ENCODE assay signal across 17 cellular contexts in genomic region chr4:1797861-1798529, GRCh38. TPM values are rescaled to one million over a fixed set of nuclear protein-coding genes. Genes with fewer than 3 reads are reported as not detected.
DNase-seq lines count a peak whose midpoint lies in the region; ATAC-seq and TF ChIP-seq lines count a peak whose summit lies in the region.
"Had no signal": no experiment of that assay in that cellular context is flagged by ENCODE, and none has a peak within 500 bp of the region (broad histone marks: within the 10 kb centered on the region; RNA-seq: fewer than 3 reads in every experiment).

No MANE protein-coding gene starts in this region.

- H3K36me3 ChIP-seq in HEK293 (ENCODE audit: control insufficient read depth in 2 of 2, insufficient read depth in 1 of 2, low read length in 2 of 2) (peaks cover 0 to 58% of the 10 kb centered on the region in 2 experiments; a peak in 1 of 3 replicates), body of pancreas (replicated peaks in 1 of 2; ENCODE audit: insufficient read depth in 1 of 2, low read depth in 2 of 2) (no peaks in the 10 kb centered on the region), liver (ENCODE audit: control insufficient read depth in 4 of 4, insufficient read depth in 3 of 4, low read depth in 1 of 4, low read length in 3 of 4) (peaks cover 0 to 11% (median 4%) of the 10 kb centered on the region in 4 donors)

- CTCF ChIA-PET in HEK293 (lab: Yijun Ruan, JAX), result interaction anchor here (0.6 to 1.8 kb wide), 4 partner anchors 13 to 117 kb away, joined by 3 to 5 read pairs (median 3); no protein-coding TSS in a partner anchor

- intact Hi-C loops in body of pancreas (cut with DNase I), result no loop called here
- intact Hi-C loops in sciatic nerve (cut with DNase I), result no loop called here

- ATAC-seq in body of pancreas (no peak), sciatic nerve (peak; percentile 4), HG02610 (IDR thresholded peaks at IDR 0.05; ENCODE audit: unreplicated experiment) (no peak)

- DNase-seq in body of pancreas (no peak), sciatic nerve (ENCODE audit: low spot score) (no peak), NCI-H748 treated with DMSO at 0.1 percent for 48 hours (lab: John Stamatoyannopoulos, UW) (no peak)
- DNase-seq in stimulated activated CD4-positive, alpha-beta T cell treated with anti-CD3 and anti-CD28 coated beads, Interleukin-1b, Interleukin-23, amount 100 ng/mL, for 48 hours, result no peak
- DNase-seq: AML-193; Calu3; CD4-positive, alpha-beta T cell; HCEC 1CT; KBM-7; NCI-H1092 treated with DMSO at 0.1 percent for 48 hours; NCI-H187; NCI-H446; Peyer's patch; SHP77 had no signal

- H3K4me3 ChIP-seq in HEK293 (ENCODE audit: low read depth, low read length) (no peak overlapping the region), body of pancreas (no peak overlapping the region), liver (ENCODE audit: low read depth in 1 of 3, low read length in 3 of 3) (peak overlapping the region in 1 of 3 donors; percentile 12)

- H3K9me3 ChIP-seq in HEK293 (ENCODE audit: control insufficient read depth, insufficient read depth, low read depth, low read length) (no peaks in the 10 kb centered on the region), body of pancreas (no peaks in the 10 kb centered on the region), liver (ENCODE audit: control insufficient read depth in 4 of 4, low read length in 3 of 4) (no peaks in the 10 kb centered on the region)
- H3K9me3 ChIP-seq: Peyer's patch had no signal

- WGBS in body of pancreas, 2 donors, result 65 to 67% methylated on average over 3 to 21 of the region's 22 CpGs
- WGBS in liver, result 59% methylated on average over 22 of the region's 22 CpGs

- POLR2A ChIA-PET in HEK293 (lab: Yijun Ruan, JAX), result no interaction called here

- H3K27me3 ChIP-seq in body of pancreas (peaks cover 0 to 6% of the 10 kb centered on the region in 2 donors), liver (ENCODE audit: control insufficient read depth in 4 of 4, insufficient read depth in 4 of 4, low read length in 3 of 4) (no peaks in the 10 kb centered on the region)

- TF ChIP-seq CTCF in HEK293 (tag by site-specific recombination; IDR thresholded peaks at IDR 0.05), result no peak
- no peak for TF ChIP-seq CTCF in body of pancreas (IDR thresholded peaks at IDR 0.05)
- TF ChIP-seq CTCF in liver (IDR thresholded peaks at IDR 0.05; ENCODE audit: low read depth, low read length, missing input control), result no peak

- no peaks in the 10 kb centered on the region for H3K4me1 ChIP-seq in HEK293 (ENCODE audit: control insufficient read depth, insufficient read depth, low read length)
- peaks cover 68% of the 10 kb centered on the region for H3K4me1 ChIP-seq in body of pancreas
- peaks cover 21 to 46% (median 33%) of the 10 kb centered on the region in 4 donors for H3K4me1 ChIP-seq in liver (ENCODE audit: control insufficient read depth in 4 of 4, insufficient read depth in 4 of 4, low read length in 3 of 4)

- TF ChIP-seq POLR2A in body of pancreas (IDR thresholded peaks at IDR 0.05), result no peak

- no peak for TF ChIP-seq RAD21 in liver (IDR thresholded peaks at IDR 0.05)

- H3K9ac ChIP-seq in liver (ENCODE audit: low read depth in 1 of 2, low read length in 2 of 2), result peak overlapping the region in 1 of 2 donors; percentile 3

- H3K27ac ChIP-seq in HEK293 (ENCODE audit: extremely low read depth, low read depth, low read length), result no peak overlapping the region
- H3K27ac ChIP-seq in body of pancreas, result peak overlapping the region in 3 of 4 donors; percentile 44 to 84 (median 72)
- H3K27ac ChIP-seq in liver (ENCODE audit: low read depth in 1 of 2, low read length in 2 of 2), result peak overlapping the region; percentile 90 to 92

TF ChIP-seq in HEK293, 187 proteins besides CTCF, POLR2A, EP300 and RAD21:
- TF ChIP-seq ZNF843 (tag by site-specific recombination; IDR thresholded peaks at IDR 0.05) (no peak), GLIS2 (tag by site-specific recombination; IDR thresholded peaks at IDR 0.05) (peak; percentile 29; the same call in 1 of the 2 replicates), GLIS1 (tag by site-specific recombination; IDR thresholded peaks at IDR 0.05) (peak; percentile 61)

TF ChIP-seq in liver, 16 proteins besides CTCF, POLR2A, EP300 and RAD21:
- TF ChIP-seq FOXA1 (IDR thresholded peaks at IDR 0.05) (no peak), ZBTB33 (IDR thresholded peaks at IDR 0.05) (no peak), SP1 (IDR thresholded peaks at IDR 0.05) (no peak), EGR1 (IDR thresholded peaks at IDR 0.05; ENCODE audit: low read depth in 2 of 2) (no peak), NR2F2 (IDR thresholded peaks at IDR 0.05) (no peak), TAF1 (conservative IDR thresholded peaks at IDR 0.05) (no peak), GABPA (IDR thresholded peaks at IDR 0.05 in 1 of 2, conservative IDR thresholded peaks at IDR 0.05 in 1 of 2) (no peak), HNF4A (conservative IDR thresholded peaks at IDR 0.05) (peak in 1 of 2 donors; percentile 45)

RNA-seq across cellular contexts. Expression of gene FGFR3, which starts 4.9 kb away (rescaled TPM):
- total RNA-seq in body of pancreas (100 to 1,000 TPM; 114 to 196 TPM), liver (10 to 100 TPM; 39.1 to 40.0 TPM), sciatic nerve (5.4 TPM)
- 10 to 100 TPM in 1 of 2 donors, 1 to 10 TPM in 1; 5.6 to 19.1 TPM for polyA plus RNA-seq in liver

RNA-seq across cellular contexts. Expression of gene LETM1, which starts 58.0 kb away (rescaled TPM):
- total RNA-seq in body of pancreas (10 to 100 TPM; 23.3 to 52.4 TPM), liver (10 to 100 TPM; 31.0 to 46.9 TPM), sciatic nerve (37.9 TPM)
- polyA plus RNA-seq in liver, result 10 to 100 TPM; 12.2 to 17.3 TPM
